Comparison of ENCODE assay signal across 1 cellular context in genomic region chr20:2101057-2101934, GRCh38.
A peak's percentile ranks its signal among the peaks of the same experiment; 100 is the strongest.
TF ChIP-seq lines count a peak whose summit lies in the region.

STK35 (plus strand) TSS chr20:2101827; CDS start chr20:2101882, 55 bp downstream.

TF ChIP-seq in HepG2, 621 proteins besides CTCF, POLR2A, EP300 and RAD21 (continued from another document and continues in another):
- TF ChIP-seq BCL3 (CRISPR knock-in tag; IDR thresholded peaks at IDR 0.05) (no peak; the same call in 1 of the 2 replicates), MLX (CRISPR knock-in tag; IDR thresholded peaks at IDR 0.05) (no peak), FOXK1 (CRISPR knock-in tag; IDR thresholded peaks at IDR 0.05; ENCODE audit: borderline replicate concordance, low read depth) (no peak), CSRNP2 (CRISPR knock-in tag; conservative IDR thresholded peaks at IDR 0.05; ENCODE audit: low read depth) (0 out of 2 replicates have a peak, but pooled peaks have one; percentile 18), ZNF430 (CRISPR knock-in tag; IDR thresholded peaks at IDR 0.05) (no peak), CHD2 (IDR thresholded peaks at IDR 0.05; ENCODE audit: low read depth, low read length) (peak; percentile 44; the same call in 1 of the 2 replicates), ZNF451 (CRISPR knock-in tag; IDR thresholded peaks at IDR 0.05) (no peak; the same call in 1 of the 2 replicates), SNAI1 (CRISPR knock-in tag; IDR thresholded peaks at IDR 0.05; ENCODE audit: borderline replicate concordance) (no peak), ZNF704 (CRISPR knock-in tag; IDR thresholded peaks at IDR 0.05; ENCODE audit: borderline replicate concordance) (no peak; the same call in 1 of the 2 replicates), CBFB (CRISPR knock-in tag; IDR thresholded peaks at IDR 0.05) (no peak), TP53 (CRISPR knock-in tag; conservative IDR thresholded peaks at IDR 0.05) (no peak), ZNF121 (CRISPR knock-in tag; IDR thresholded peaks at IDR 0.05) (no peak), AGO2 (optimal IDR thresholded peaks at IDR 0.05; ENCODE audit: low read depth, low read length) (peak; percentile 92), FOXP1 (IDR thresholded peaks at IDR 0.05) (no peak), FOXP1 (CRISPR knock-in tag; IDR thresholded peaks at IDR 0.05) (no peak), PRDM15 (CRISPR knock-in tag; IDR thresholded peaks at IDR 0.05) (no peak), RFX1 (IDR thresholded peaks at IDR 0.05) (no peak), HOXA9 (CRISPR knock-in tag; IDR thresholded peaks at IDR 0.05; ENCODE audit: borderline replicate concordance) (peak; percentile 78; the same call in 1 of the 2 replicates), ZNF713 (CRISPR knock-in tag; IDR thresholded peaks at IDR 0.05) (no peak), POLR2G (IDR thresholded peaks at IDR 0.05; ENCODE audit: low read depth, low read length) (peak; percentile 88; the same call in 1 of the 2 replicates), ZNF260 (CRISPR knock-in tag; IDR thresholded peaks at IDR 0.05; ENCODE audit: borderline replicate concordance, low read depth) (no peak), ZNF333 (CRISPR knock-in tag; IDR thresholded peaks at IDR 0.05; ENCODE audit: borderline replicate concordance) (no peak), ATM (IDR thresholded peaks at IDR 0.05; ENCODE audit: borderline replicate concordance) (no peak), RARG (CRISPR knock-in tag; IDR thresholded peaks at IDR 0.05; ENCODE audit: low read depth) (no peak), CREB3 (CRISPR knock-in tag; IDR thresholded peaks at IDR 0.05) (no peak), SMAD1 (CRISPR knock-in tag; IDR thresholded peaks at IDR 0.05; ENCODE audit: borderline replicate concordance, low read depth) (no peak), SIN3A (IDR thresholded peaks at IDR 0.05; ENCODE audit: borderline replicate concordance, low read depth, low read length) (peak; percentile 96), RNF219 (CRISPR knock-in tag; IDR thresholded peaks at IDR 0.05) (no peak), MAF1 (CRISPR knock-in tag; IDR thresholded peaks at IDR 0.05; ENCODE audit: borderline replicate concordance) (peak; percentile 85; the same call in 1 of the 2 replicates), PPARG (CRISPR knock-in tag; conservative IDR thresholded peaks at IDR 0.05) (no peak; the same call in 1 of the 2 replicates), ZKSCAN5 (CRISPR knock-in tag; IDR thresholded peaks at IDR 0.05) (no peak), SP140L (CRISPR knock-in tag; IDR thresholded peaks at IDR 0.05; ENCODE audit: borderline replicate concordance) (no peak; the same call in none of the 2 replicates), TRIM24 (CRISPR knock-in tag; IDR thresholded peaks at IDR 0.05) (no peak), KLF13 (CRISPR knock-in tag; IDR thresholded peaks at IDR 0.05) (no peak), TBX3 (IDR thresholded peaks at IDR 0.05; ENCODE audit: borderline replicate concordance) (no peak), PRDM4 (CRISPR knock-in tag; IDR thresholded peaks at IDR 0.05; ENCODE audit: borderline replicate concordance) (no peak), ZFX (CRISPR knock-in tag; IDR thresholded peaks at IDR 0.05; ENCODE audit: low read depth) (peak; percentile 88), HOXA5 (CRISPR knock-in tag; IDR thresholded peaks at IDR 0.05) (no peak), ZMAT5 (CRISPR knock-in tag; IDR thresholded peaks at IDR 0.05; ENCODE audit: borderline replicate concordance, low read depth) (no peak), HMG20A (CRISPR knock-in tag; IDR thresholded peaks at IDR 0.05; ENCODE audit: borderline replicate concordance) (no peak), ZBTB4 (CRISPR knock-in tag; IDR thresholded peaks at IDR 0.05; ENCODE audit: borderline replicate concordance) (no peak), ZNF782 (CRISPR knock-in tag; IDR thresholded peaks at IDR 0.05; ENCODE audit: borderline replicate concordance) (no peak), CEBPG (CRISPR knock-in tag; IDR thresholded peaks at IDR 0.05) (0 out of 2 replicates have a peak, but pooled peaks have one; percentile 28), MTERF4 (CRISPR knock-in tag; IDR thresholded peaks at IDR 0.05) (no peak), ZNF256 (CRISPR knock-in tag; conservative IDR thresholded peaks at IDR 0.05) (no peak), NCOR1 (IDR thresholded peaks at IDR 0.05; ENCODE audit: borderline replicate concordance, low read length) (no peak)
